Comparison of ENCODE assay signal across 8 cellular contexts in genomic region chr6:129709909-129710721, GRCh38. TPM values are rescaled to one million over a fixed set of nuclear protein-coding genes. Genes with fewer than 3 reads are reported as not detected.
DNase-seq lines count a peak whose midpoint lies in the region; ATAC-seq, FAIRE-seq and TF ChIP-seq lines count a peak whose summit lies in the region.

ARHGAP18 (minus strand) TSS chr6:129710177; CDS start chr6:129710136, 41 bp downstream.

- ATAC-seq in HG02973 (IDR thresholded peaks at IDR 0.05; ENCODE audit: unreplicated experiment) (peak; percentile 94), left lobe of liver (peak; percentile 99)

- peak; percentile 97 for FAIRE-seq in GM18507 (lab: Jason Lieb, UNC)

- peak within 1 kb of the TSS; percentile 90 for H3K27ac ChIP-seq in 22Rv1

- DNase-seq in GM18507 (ENCODE audit: extremely low spot score, insufficient read length, low read depth) (peak; percentile 55), NCI-H446 treated with DMSO at 0.1 percent for 48 hours (lab: John Stamatoyannopoulos, UW) (peak; percentile 38), cortex of kidney (lab: John Stamatoyannopoulos, UW) (peak; percentile 45), left lobe of liver (ENCODE audit: low spot score) (peak; percentile 94)
- DNase-seq in activated CD4-positive, alpha-beta T cell treated with anti-CD3 and anti-CD28 coated beads for 4 hours: peak; percentile 56 to 57
- peak; percentile 44 for DNase-seq in stimulated activated CD4-positive, alpha-beta T cell treated with anti-CD3 and anti-CD28 coated beads, Interleukin-2, amount 100 ng/mL, for 4 hours (ENCODE audit: low read depth)

- no peak for TF ChIP-seq CTCF in 22Rv1 (IDR thresholded peaks at IDR 0.05)

RNA-seq across cellular contexts. Expression of gene ARHGAP18, which starts in this region (rescaled TPM):
- 4.7 TPM for total RNA-seq in left lobe of liver

Comparison
In these comparisons a context has a peak if more than half of its experiments do, and no peak if none do; other contexts are left out.
1. Peak in every context shown above with its lines: DNase-seq, ATAC-seq and H3K27ac ChIP-seq.
2. DNase-seq: peak in every context shown above with its lines; median percentile 94 in left lobe of liver; 56 in activated CD4-positive, alpha-beta T cell treated with anti-CD3 and anti-CD28 coated beads for 4 hours; 55 in GM18507; 45 in cortex of kidney; 44 in stimulated activated CD4-positive, alpha-beta T cell treated with anti-CD3 and anti-CD28 coated beads, Interleukin-2, amount 100 ng/mL, for 4 hours; 38 in NCI-H446 treated with DMSO at 0.1 percent for 48 hours.